In genomic region chr4:121070274-121070673, GRCh38 we compare ENCODE assay signal across 8 cellular contexts. TPM values are rescaled to one million over a fixed set of nuclear protein-coding genes. Genes with fewer than 3 reads are reported as not detected.
A peak's percentile ranks its signal among the peaks of the same experiment; 100 is the strongest.
DNase-seq lines count a peak whose midpoint lies in the region; ATAC-seq and TF ChIP-seq lines count a peak whose summit lies in the region.

No MANE protein-coding gene starts in this region.

- H3K4me1 ChIP-seq in GM23338 (ENCODE audit: insufficient read depth), result peaks cover 25% of the 10 kb centered on the region
- peaks cover 14% of the 10 kb centered on the region for H3K4me1 ChIP-seq in hepatocyte (ENCODE audit: insufficient read depth)
- peaks cover 7% of the 10 kb centered on the region for H3K4me1 ChIP-seq in psoas muscle
- no peaks in the 10 kb centered on the region for H3K4me1 ChIP-seq in OCI-LY7 (ENCODE audit: insufficient read depth, low read length, poor library complexity, severe bottlenecking)

- H3K9me3 Mint-ChIP-seq in GM23338, result no peaks in the 10 kb centered on the region

- peak overlapping the region; percentile 88 for H3K4me3 ChIP-seq in GM23338
- H3K4me3 ChIP-seq in WERI-Rb-1 (ENCODE audit: low read depth, low read length), result peak overlapping the region; percentile 96
- H3K4me3 ChIP-seq in hepatocyte, result peak overlapping the region; percentile 90
- peak overlapping the region; percentile 69 for H3K4me3 ChIP-seq in psoas muscle
- H3K4me3 ChIP-seq in OCI-LY7 (ENCODE audit: low read depth, low read length, poor library complexity, severe bottlenecking), result no peak overlapping the region

- peak; percentile 70 for DNase-seq in GM23338 (ENCODE audit: low spot score)
- peak; percentile 41 for DNase-seq in WERI-Rb-1
- DNase-seq in hepatocyte (ENCODE audit: low spot score), result peak; percentile 14
- DNase-seq in psoas muscle, result no peak
- DNase-seq in NCI-H345 (lab: John Stamatoyannopoulos, UW), result no peak
- no peak for DNase-seq in OCI-LY7 (ENCODE audit: low spot score)
- no peak for DNase-seq in DMS114 treated with DMSO at 0.1 percent for 48 hours (lab: John Stamatoyannopoulos, UW; ENCODE audit: unreplicated experiment)

- peak overlapping the region; percentile 96; the same call in 1 of the 2 replicates for H2AFZ ChIP-seq in GM23338
- peak overlapping the region; percentile 86 for H2AFZ ChIP-seq in hepatocyte
- H2AFZ ChIP-seq in OCI-LY7 (ENCODE audit: low read length), result no peak overlapping the region

- H3K4me2 ChIP-seq in GM23338, result peak overlapping the region; percentile 78
- H3K4me2 ChIP-seq in hepatocyte, result peak overlapping the region; percentile 96
- no peak overlapping the region for H3K4me2 ChIP-seq in OCI-LY7 (ENCODE audit: low read length)

- no peaks in the 10 kb centered on the region for H3K9me2 ChIP-seq in GM23338 (ENCODE audit: insufficient read depth)
- H3K9me2 ChIP-seq in hepatocyte (replicated peaks; ENCODE audit: insufficient read depth), result no peaks in the 10 kb centered on the region
- H3K9me2 ChIP-seq in OCI-LY7 (ENCODE audit: insufficient read depth, low read length), result no peaks in the 10 kb centered on the region

- H3K27me3 Mint-ChIP-seq in GM23338 (ENCODE audit: insufficient read depth, low read depth, poor library complexity), result peaks cover 44% of the 10 kb centered on the region

- no peaks in the 10 kb centered on the region for H3K36me3 ChIP-seq in GM23338 (ENCODE audit: insufficient read depth)
- no peaks in the 10 kb centered on the region for H3K36me3 ChIP-seq in WERI-Rb-1
- no peaks in the 10 kb centered on the region for H3K36me3 ChIP-seq in hepatocyte (replicated peaks; ENCODE audit: insufficient read depth, low read depth)
- H3K36me3 ChIP-seq in psoas muscle (ENCODE audit: insufficient read depth in 1 of 2, low read depth in 1 of 2), result no peaks in the 10 kb centered on the region
- H3K36me3 ChIP-seq in OCI-LY7 (ENCODE audit: insufficient read depth, low read length), result no peaks in the 10 kb centered on the region

- whole genome bisulfite sequencing in hepatocyte (ENCODE audit: low lambda C conversion rate, missing lambda C conversion rate), result 6% methylated on average over 11 of the region's 12 CpGs
- WGBS in psoas muscle, 3 donors, result 52 to 65% (median 53%) methylated on average over 12 of the region's 12 CpGs

- H3K79me2 ChIP-seq in GM23338 (replicated peaks; ENCODE audit: insufficient read depth) (no peaks in the 10 kb centered on the region), hepatocyte (peaks cover 46% of the 10 kb centered on the region), OCI-LY7 (ENCODE audit: insufficient read depth, low read depth, low read length) (no peaks in the 10 kb centered on the region)

- H3K4me3 Mint-ChIP-seq in GM23338, result peak overlapping the region; percentile 77

- peaks cover 26% of the 10 kb centered on the region for H3K4me1 Mint-ChIP-seq in GM23338

- H3K36me3 Mint-ChIP-seq in GM23338 (ENCODE audit: low read depth), result no peaks in the 10 kb centered on the region

- peaks cover 3% of the 10 kb centered on the region for H3K9me3 ChIP-seq in WERI-Rb-1 (ENCODE audit: severe bottlenecking)
- H3K9me3 ChIP-seq in hepatocyte (ENCODE audit: low read depth), result no peaks in the 10 kb centered on the region
- no peaks in the 10 kb centered on the region for H3K9me3 ChIP-seq in psoas muscle
- H3K9me3 ChIP-seq in OCI-LY7 (ENCODE audit: low read length), result no peaks in the 10 kb centered on the region

- intact Hi-C loops in psoas muscle (cut with DNase I), result loop anchor here in 1 of 2 donors (10.0 kb wide), 2 partner anchors 145 to 1175 kb away; partner anchors contain the start of gene PRDM5
- intact Hi-C loops in OCI-LY7 (cut with micrococcal nuclease; ENCODE audit: unreplicated experiment), result no loop called here

- POLR2A ChIA-PET in OCI-LY7 (lab: Charles Lee), result no interaction called here

- BruUV-seq in OCI-LY7 (replicated peaks; lab: Mats Ljungman, UMichigan), result no TSS peak

- H3K27me3 ChIP-seq in GM23338 (ENCODE audit: insufficient read depth) (peaks cover 67% of the 10 kb centered on the region), WERI-Rb-1 (ENCODE audit: insufficient read depth, low read depth, severe bottlenecking) (peaks cover 2% of the 10 kb centered on the region), hepatocyte (peaks cover 10% of the 10 kb centered on the region), psoas muscle (ENCODE audit: insufficient read depth in 3 of 3, low read length in 2 of 3) (peaks cover 0 to 35% (median 4%) of the 10 kb centered on the region in 3 donors)

- ATAC-seq in GM23338 (peak; percentile 21), psoas muscle (no peak), GM18519 (IDR thresholded peaks at IDR 0.05; ENCODE audit: low FRiP score, unreplicated experiment) (no peak)

- no peaks in the 10 kb centered on the region for H3F3A ChIP-seq in GM23338 (replicated peaks; ENCODE audit: low read depth)

- CTCF ChIA-PET in OCI-LY7 (lab: Charles Lee; ENCODE audit: unreplicated experiment), result no interaction called here

- no peaks in the 10 kb centered on the region for H4K20me1 ChIP-seq in GM23338 (replicated peaks; ENCODE audit: insufficient read depth)
- H4K20me1 ChIP-seq in hepatocyte (ENCODE audit: insufficient read depth, poor library complexity, severe bottlenecking), result no peaks in the 10 kb centered on the region
- H4K20me1 ChIP-seq in OCI-LY7 (ENCODE audit: insufficient read depth, low read length), result no peaks in the 10 kb centered on the region

- no peak overlapping the region for H3K27ac Mint-ChIP-seq in GM23338

- no peak overlapping the region for H3K27ac ChIP-seq in GM23338 (ENCODE audit: low read depth)
- no peak overlapping the region for H3K27ac ChIP-seq in WERI-Rb-1
- peak overlapping the region; percentile 3 for H3K27ac ChIP-seq in hepatocyte
- no peak overlapping the region for H3K27ac ChIP-seq in psoas muscle
- H3K27ac ChIP-seq in OCI-LY7 (ENCODE audit: low read depth, low read length, poor library complexity, severe bottlenecking), result no peak overlapping the region

- TF ChIP-seq CTCF in GM23338 (conservative IDR thresholded peaks at IDR 0.05; ENCODE audit: low read depth in 2 of 2) (no peak), WERI-Rb-1 (IDR thresholded peaks at IDR 0.05; ENCODE audit: low read depth, low read length) (no peak), hepatocyte (IDR thresholded peaks at IDR 0.05; ENCODE audit: poor library complexity) (no peak), psoas muscle (IDR thresholded peaks at IDR 0.05) (no peak), OCI-LY7 (conservative IDR thresholded peaks at IDR 0.05; ENCODE audit: low read length) (no peak)

TF ChIP-seq in GM23338, 12 proteins besides CTCF, POLR2A, EP300 and RAD21:
- TF ChIP-seq NANOG (IDR thresholded peaks at IDR 0.05; ENCODE audit: borderline replicate concordance), result no peak
- no peak for TF ChIP-seq JUNB (IDR thresholded peaks at IDR 0.05; ENCODE audit: unreplicated experiment)

RNA-seq across cellular contexts. Expression of gene NDNF, which starts 2.1 kb away (rescaled TPM):
- 0.73 and 1.8 TPM in 2 replicates for total RNA-seq in GM23338 (2014; rRNA removed; shearing (Covaris generic))
- polyA plus RNA-seq in GM23338 (2016; fragmentation: Nextera tagmentation; extraction: Ambion mirVana) (0.31 and 0.57 TPM in 2 replicates), hepatocyte (13.6 and 19.5 TPM in 2 replicates), psoas muscle (1 to 10 TPM; 2.5 to 3.4 (median 3.0) TPM)
- total RNA-seq in hepatocyte (27.5 and 30.5 TPM in 2 replicates), psoas muscle (1 to 10 TPM; 2.1 to 7.6 (median 5.5) TPM), OCI-LY7 (2022) (not detected in 2 replicates)
- total RNA-seq in OCI-LY7 (2014; rRNA removed; shearing (Covaris generic)), result not detected in 2 replicates

Comparison
In these comparisons a context has a peak if more than half of its experiments do, and no peak if none do; other contexts are left out.
1. DNase-seq: peak in GM23338 (single experiment), WERI-Rb-1 (single experiment) and hepatocyte (single experiment); none in psoas muscle (0 of 2), NCI-H345 (single experiment), OCI-LY7 (single experiment) and DMS114 treated with DMSO at 0.1 percent for 48 hours (single experiment).